Comparison of ENCODE assay signal across 8 cellular contexts in genomic region chr3:187150599-187150998, GRCh38. TPM values are rescaled to one million over a fixed set of nuclear protein-coding genes. Genes with fewer than 3 reads are reported as not detected.
A peak's percentile ranks its signal among the peaks of the same experiment; 100 is the strongest.
DNase-seq lines count a peak whose midpoint lies in the region; ATAC-seq, FAIRE-seq and TF ChIP-seq lines count a peak whose summit lies in the region.

No MANE protein-coding gene starts in this region.

- TF ChIP-seq EP300 in GM12878 (IDR thresholded peaks at IDR 0.05; ENCODE audit: borderline replicate concordance in 1 of 2, control insufficient read depth in 1 of 2, low read depth in 2 of 2, low read length in 2 of 2): no peak

- H3K56ac ChIP-seq in H9 (ENCODE audit: insufficient read length, low read depth, low read length): no peak overlapping the region

- no peak overlapping the region for H2BK5ac ChIP-seq in H9 (ENCODE audit: insufficient read length, low read length)

- DNase-seq in H9: peak; percentile 59
- peak; percentile 32 to 50 (median 44) for DNase-seq in T-helper 17 cell
- no peak for DNase-seq in GM12878 (ENCODE audit: low read depth, low spot score)
- DNase-seq in stimulated activated CD4-positive, alpha-beta T cell treated with anti-CD3 and anti-CD28 coated beads, Interleukin-2, amount 100 ng/mL, for 4 hours (ENCODE audit: low read depth): peak; percentile 45
- DNase-seq in NCI-H1105 (lab: John Stamatoyannopoulos, UW): no peak

- no peaks in the 10 kb centered on the region for H3K79me1 ChIP-seq in H9 (ENCODE audit: insufficient read depth, low read depth, low read length, poor library complexity, severe bottlenecking)

- no peaks in the 10 kb centered on the region; the same call in 1 of the 2 replicates for H3K27me3 Mint-ChIP-seq in H9 (ENCODE audit: low read depth)
- H3K27me3 Mint-ChIP-seq in T-helper 17 cell: peaks cover 22% of the 10 kb centered on the region

- no peak for FAIRE-seq in GM12878 (lab: Jason Lieb, UNC)

- no peaks in the 10 kb centered on the region for H3K23me2 ChIP-seq in H9 (ENCODE audit: insufficient read length, low read depth, low read length, poor library complexity, severe bottlenecking)

- H3K36me3 ChIP-seq in GM12878 (ENCODE audit: control insufficient read depth in 2 of 2, insufficient read depth in 2 of 2, low read length in 1 of 2): no peaks in the 10 kb centered on the region

- H3K4ac ChIP-seq in H9 (ENCODE audit: low read depth, low read length): no peak overlapping the region

- TF ChIP-seq POLR2A in GM12878 (IDR thresholded peaks at IDR 0.05; ENCODE audit: low read depth, low read length): no peak

- H4K8ac ChIP-seq in H9 (replicated peaks; ENCODE audit: insufficient read length, low read depth, low read length): no peak overlapping the region

- peaks cover 22 to 27% of the 10 kb centered on the region in 2 experiments for H3K9me3 Mint-ChIP-seq in H9

- H3K23ac ChIP-seq in H9 (ENCODE audit: insufficient read length, low read depth, low read length): no peak overlapping the region

- no peak overlapping the region for H2BK20ac ChIP-seq in H9 (ENCODE audit: low read depth, low read length, poor library complexity, severe bottlenecking)

- no peak overlapping the region for H4K91ac ChIP-seq in H9 (ENCODE audit: insufficient read length, low read depth, low read length)

- H3K27ac ChIP-seq in H9 (ENCODE audit: insufficient read length, low read depth, low read length) (no peak overlapping the region), GM12878 (ENCODE audit: control insufficient read depth, insufficient read depth) (no peak overlapping the region)

- H3K9me3 ChIP-seq in H9 (ENCODE audit: control insufficient read depth, low read depth, low read length) (peaks cover 4% of the 10 kb centered on the region), T-helper 17 cell (ENCODE audit: control insufficient read depth, low read length, poor library complexity, severe bottlenecking) (no peaks in the 10 kb centered on the region), GM12878 (replicated peaks; ENCODE audit: control insufficient read depth, insufficient read depth, low read length) (peaks cover 1% of the 10 kb centered on the region; the same call in 1 of the 3 replicates)

- H2BK15ac ChIP-seq in H9 (ENCODE audit: low read depth, low read length): no peak overlapping the region

- no peak overlapping the region for H2AFZ ChIP-seq in H9 (ENCODE audit: low read length)
- 0 out of 2 replicates have a peak overlapping the region, but pooled peaks have one; percentile 7 for H2AFZ ChIP-seq in GM12878 (ENCODE audit: control insufficient read depth, low read depth, low read length)

- RAD21 ChIA-PET in GM12878 (lab: Charles Lee; ENCODE audit: unreplicated experiment): interaction anchor here (0.7 to 6.0 kb wide), 11 partner anchors 11 to 303 kb away, joined by 3 to 53 read pairs (median 7); partner anchors contain the start of gene RPL39L

- TF ChIP-seq CTCF in H9 (conservative IDR thresholded peaks at IDR 0.05) (peak; percentile 66), GM12878 (IDR thresholded peaks at IDR 0.05 in 2 of 3, conservative IDR thresholded peaks at IDR 0.05 in 1 of 3; ENCODE audit: control insufficient read depth in 2 of 3, extremely low read depth in 1 of 3, insufficient read depth in 1 of 3, low read depth in 3 of 3, low read length in 3 of 3) (peak; percentile 41 to 45 (median 43); a peak in 5 of 6 replicates)

- H3K36me3 Mint-ChIP-seq in H9 (ENCODE audit: insufficient read depth in 1 of 3, low read depth in 3 of 3) (peaks cover 8 to 45% (median 10%) of the 10 kb centered on the region in 3 experiments), T-helper 17 cell (ENCODE audit: low read depth) (no peaks in the 10 kb centered on the region)

- H3K4me3 ChIP-seq in GM12878: no peak overlapping the region

- H3K4me1 Mint-ChIP-seq in H9 (peaks cover 0 to 23% of the 10 kb centered on the region in 2 experiments; a peak in 2 of 4 replicates), T-helper 17 cell (peaks cover 5% of the 10 kb centered on the region)

- no CpG with 5 or more reads among the region's 2 CpGs for WGBS in H9 (ENCODE audit: extremely low coverage, insufficient read length, low lambda C conversion rate)
- WGBS in GM12878 (ENCODE audit: insufficient coverage, insufficient replicate concordance, low lambda C conversion rate, missing lambda C conversion rate): 0% methylated on average over 2 of the region's 2 CpGs

- no peak overlapping the region for H2BK120ac ChIP-seq in H9 (ENCODE audit: low read depth, low read length, poor library complexity, severe bottlenecking)

- in situ Hi-C loops in GM12878 (cut with MboI): no loop called here

- H4K20me1 ChIP-seq in H9 (ENCODE audit: control insufficient read depth, insufficient read depth, insufficient read length) (no peaks in the 10 kb centered on the region), GM12878 (ENCODE audit: control insufficient read depth, insufficient read depth) (no peaks in the 10 kb centered on the region)

- H3K27ac Mint-ChIP-seq in H9 (peak overlapping the region in 1 of 3 experiments; percentile 89; a peak in 2 of 7 replicates), T-helper 17 cell (peak overlapping the region; percentile 60)

- H3K18ac ChIP-seq in H9 (ENCODE audit: insufficient read length, low read depth, low read length): no peak overlapping the region

- POLR2A ChIA-PET in GM12878 (lab: Charles Lee): interaction anchor here (0.5 kb wide), 1 partner anchor 24 kb away, joined by 3 read pairs; no protein-coding TSS in a partner anchor

- H2BK12ac ChIP-seq in H9 (ENCODE audit: insufficient read length, low read depth, low read length): no peak overlapping the region

- TF ChIP-seq RAD21 in GM12878 (IDR thresholded peaks at IDR 0.05; ENCODE audit: insufficient read depth, low read depth, low read length): peak; percentile 50

- no peak overlapping the region for H3T11ph ChIP-seq in H9 (ENCODE audit: low read length)

- H3K9ac ChIP-seq in H9 (ENCODE audit: extremely low read depth, insufficient read length, low read length) (no peak overlapping the region), GM12878 (ENCODE audit: control insufficient read depth, insufficient read depth, low read length) (no peak overlapping the region)

- BruUV-seq in GM12878 (replicated peaks; lab: Mats Ljungman, UMichigan): no TSS peak

- H3K79me2 ChIP-seq in H9 (ENCODE audit: insufficient read depth, low read length) (peaks cover 2% of the 10 kb centered on the region; the same call in 1 of the 2 replicates), GM12878 (ENCODE audit: control insufficient read depth, insufficient read depth, low read length) (no peaks in the 10 kb centered on the region)

- H3K27me3 ChIP-seq in H9 (ENCODE audit: insufficient read depth, low read length) (no peaks in the 10 kb centered on the region), GM12878 (replicated peaks in 1 of 2; ENCODE audit: control insufficient read depth in 2 of 2, insufficient read depth in 2 of 2, low read length in 1 of 2) (no peaks in the 10 kb centered on the region; a peak in 1 of 4 replicates)

- CTCF ChIA-PET in GM12878 (lab: Yijun Ruan, JAX): interaction anchor here (0.6 to 7.0 kb wide), 30 partner anchors 9 to 536 kb away, joined by 3 to 160 read pairs (median 5); partner anchors contain the start of gene RPL39L

- intact Hi-C loops in GM12878 (cut with micrococcal nuclease; ENCODE audit: unreplicated experiment): loop anchor here (1.0 kb wide), 2 partner anchors 37 to 301 kb away; no protein-coding TSS in a partner anchor

- H3K4me2 ChIP-seq in H9 (ENCODE audit: insufficient read depth, insufficient read length, low read length) (no peak overlapping the region), GM12878 (ENCODE audit: control insufficient read depth, insufficient read depth) (no peak overlapping the region)

- ATAC-seq in T-helper 17 cell (peak; percentile 60), GM12878 (peak; percentile 82), GM18502 (IDR thresholded peaks at IDR 0.05; ENCODE audit: poor library complexity, unreplicated experiment) (no peak), GM18909 (IDR thresholded peaks at IDR 0.05; ENCODE audit: poor library complexity, unreplicated experiment) (no peak), GM19328 (IDR thresholded peaks at IDR 0.05; ENCODE audit: unreplicated experiment) (no peak)

- H2AK5ac ChIP-seq in H9 (ENCODE audit: insufficient read length, low read length): no peak overlapping the region

- H3K14ac ChIP-seq in H9 (ENCODE audit: insufficient read depth, low read length): no peak overlapping the region

- H4K5ac ChIP-seq in H9 (ENCODE audit: insufficient read length, low read depth, low read length): no peak overlapping the region

- H3K4me1 ChIP-seq in H9 (ENCODE audit: insufficient read depth, low read length): no peaks in the 10 kb centered on the region
- no peaks in the 10 kb centered on the region; the same call in 1 of the 2 replicates for H3K4me1 ChIP-seq in GM12878 (ENCODE audit: control insufficient read depth, insufficient read depth, low read length)

- SMC1A ChIA-PET in GM12878 (lab: Charles Lee; ENCODE audit: uncharacterized antibody, unreplicated experiment): interaction anchor here (0.7 to 5.9 kb wide), 20 partner anchors 8 to 307 kb away, joined by 3 to 81 read pairs (median 4); partner anchors contain the start of gene RPL39L

- no peak overlapping the region for H3K4me3 Mint-ChIP-seq in H9
- H3K4me3 Mint-ChIP-seq in T-helper 17 cell: no peak overlapping the region

RNA-seq across cellular contexts. Expression of gene RPL39L, which starts 11.3 kb away (rescaled TPM):
- total RNA-seq in H9 (2021) (70.8 and 71.7 TPM in 2 replicates), T-helper 17 cell (1 to 10 TPM; 2.2 to 5.8 TPM), GM12878 (2014; rRNA removed) (54.3 and 54.4 TPM in 2 replicates), GM12878 (2014; rRNA removed; fragmentation: Illumina TruSeq; extraction: Trizol) (25.2 and 28.8 TPM in 2 replicates), GM12878 (2021) (20.4 and 22.1 TPM in 2 replicates)
- total RNA-seq in GM12878 (2013; cell fraction: nucleolus; rRNA removed): 1.4 TPM in 1 of 2 replicates, not detected in the other
- polyA plus RNA-seq in GM12878 (2011; ENCODE audit: low read depth): 9.6 TPM
- polyA plus RNA-seq in GM12878 (2011; rRNA removed) (16.5 and 17.4 TPM in 2 replicates), GM12878 (2014; fragmentation: Illumina TruSeq; extraction: Trizol) (23.1 and 27.5 TPM in 2 replicates), GM12878 (2014; fragmentation: Nextera tagmentation; extraction: Ambion mirVana) (10 to 100 TPM; 12.5 to 33.7 TPM), GM12878 (2014; rRNA removed) (46.6 and 50.1 TPM in 2 replicates), GM12878 (2016; fragmentation: Nextera tagmentation; extraction: Ambion mirVana) (10 to 100 TPM; 59.6 to 67.8 TPM)
- 10.2 TPM in 2 replicates for polyA plus RNA-seq in GM12878 (2011; cell fraction: cytosol; rRNA removed)
- 3.1 and 4.6 TPM in 2 replicates for polyA plus RNA-seq in GM12878 (2011; cell fraction: nucleus; rRNA removed)
- polyA plus RNA-seq in GM12878 (2012): 21.7 and 24.8 TPM in 2 replicates
- polyA minus RNA-seq in GM12878 (2011; rRNA and poly(A)+ RNA removed): 2.2 and 5.2 TPM in 2 replicates
- polyA minus RNA-seq in GM12878 (2011; cell fraction: cytosol; rRNA and poly(A)+ RNA removed): 4.2 and 5.9 TPM in 2 replicates
- polyA minus RNA-seq in GM12878 (2011; cell fraction: nucleus; rRNA and poly(A)+ RNA removed): 1.9 and 9.0 TPM in 2 replicates

RNA-seq across cellular contexts. Expression of gene RTP1, which starts 46.7 kb away (rescaled TPM):
- total RNA-seq in H9 (2021) (6.6 and 7.5 TPM in 2 replicates), T-helper 17 cell (not detected), GM12878 (2014; rRNA removed) (not detected in 2 replicates), GM12878 (2014; rRNA removed; fragmentation: Illumina TruSeq; extraction: Trizol) (not detected in 2 replicates), GM12878 (2021) (not detected in 2 replicates)
- total RNA-seq in GM12878 (2013; cell fraction: nucleolus; rRNA removed): 0.22 TPM in 1 of 2 replicates, not detected in the other
- polyA plus RNA-seq in GM12878 (2011; ENCODE audit: low read depth): not detected
- polyA plus RNA-seq in GM12878 (2011; rRNA removed) (not detected in 2 replicates), GM12878 (2014; fragmentation: Illumina TruSeq; extraction: Trizol) (not detected in 2 replicates), GM12878 (2014; fragmentation: Nextera tagmentation; extraction: Ambion mirVana) (not detected), GM12878 (2014; rRNA removed) (not detected in 2 replicates), GM12878 (2016; fragmentation: Nextera tagmentation; extraction: Ambion mirVana) (not detected)
- polyA plus RNA-seq in GM12878 (2011; cell fraction: cytosol; rRNA removed): not detected in 2 replicates
- polyA plus RNA-seq in GM12878 (2011; cell fraction: nucleus; rRNA removed): not detected in 2 replicates
- not detected in 2 replicates for polyA plus RNA-seq in GM12878 (2012)
- polyA minus RNA-seq in GM12878 (2011; rRNA and poly(A)+ RNA removed): not detected in 2 replicates
- not detected in 2 replicates for polyA minus RNA-seq in GM12878 (2011; cell fraction: cytosol; rRNA and poly(A)+ RNA removed)
- polyA minus RNA-seq in GM12878 (2011; cell fraction: nucleus; rRNA and poly(A)+ RNA removed): not detected in 2 replicates

Comparison
In these comparisons a context has a peak if more than half of its experiments do, and no peak if none do; other contexts are left out.
1. DNase-seq: peak in H9 (single experiment), T-helper 17 cell (3 of 3) and stimulated activated CD4-positive, alpha-beta T cell treated with anti-CD3 and anti-CD28 coated beads, Interleukin-2, amount 100 ng/mL, for 4 hours (single experiment); none in GM12878 (single experiment) and NCI-H1105 (single experiment).
2. ATAC-seq: peak in T-helper 17 cell (single experiment) and GM12878 (single experiment); none in GM18502 (single experiment), GM18909 (single experiment) and GM19328 (single experiment).